1 cellular context compared by ENCODE assay signal in the genomic region with DNA sequence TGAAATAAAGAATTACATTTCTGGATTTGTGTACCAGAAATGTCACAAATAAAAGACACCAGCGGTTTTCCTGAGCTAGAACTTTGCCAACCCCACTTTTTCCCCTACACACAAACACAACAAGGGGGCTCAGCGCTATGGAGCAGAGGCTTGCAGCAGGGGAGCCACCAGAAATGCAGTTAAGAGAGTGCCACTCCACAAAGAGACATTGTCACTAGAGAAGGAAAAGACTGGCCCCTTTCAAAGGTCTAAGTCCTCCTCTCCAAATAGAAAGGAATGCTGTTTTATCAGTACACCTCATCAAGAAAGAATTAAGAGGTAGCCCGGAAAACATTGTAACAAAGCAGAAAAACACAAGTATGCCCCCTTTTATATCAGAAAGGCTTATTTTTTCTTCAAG.
TF ChIP-seq lines count a peak whose summit lies in the region.

No MANE protein-coding gene starts in this region.

TF ChIP-seq in GM23338, 12 proteins besides CTCF, POLR2A, EP300 and RAD21:
- TF ChIP-seq, protein P1, sequence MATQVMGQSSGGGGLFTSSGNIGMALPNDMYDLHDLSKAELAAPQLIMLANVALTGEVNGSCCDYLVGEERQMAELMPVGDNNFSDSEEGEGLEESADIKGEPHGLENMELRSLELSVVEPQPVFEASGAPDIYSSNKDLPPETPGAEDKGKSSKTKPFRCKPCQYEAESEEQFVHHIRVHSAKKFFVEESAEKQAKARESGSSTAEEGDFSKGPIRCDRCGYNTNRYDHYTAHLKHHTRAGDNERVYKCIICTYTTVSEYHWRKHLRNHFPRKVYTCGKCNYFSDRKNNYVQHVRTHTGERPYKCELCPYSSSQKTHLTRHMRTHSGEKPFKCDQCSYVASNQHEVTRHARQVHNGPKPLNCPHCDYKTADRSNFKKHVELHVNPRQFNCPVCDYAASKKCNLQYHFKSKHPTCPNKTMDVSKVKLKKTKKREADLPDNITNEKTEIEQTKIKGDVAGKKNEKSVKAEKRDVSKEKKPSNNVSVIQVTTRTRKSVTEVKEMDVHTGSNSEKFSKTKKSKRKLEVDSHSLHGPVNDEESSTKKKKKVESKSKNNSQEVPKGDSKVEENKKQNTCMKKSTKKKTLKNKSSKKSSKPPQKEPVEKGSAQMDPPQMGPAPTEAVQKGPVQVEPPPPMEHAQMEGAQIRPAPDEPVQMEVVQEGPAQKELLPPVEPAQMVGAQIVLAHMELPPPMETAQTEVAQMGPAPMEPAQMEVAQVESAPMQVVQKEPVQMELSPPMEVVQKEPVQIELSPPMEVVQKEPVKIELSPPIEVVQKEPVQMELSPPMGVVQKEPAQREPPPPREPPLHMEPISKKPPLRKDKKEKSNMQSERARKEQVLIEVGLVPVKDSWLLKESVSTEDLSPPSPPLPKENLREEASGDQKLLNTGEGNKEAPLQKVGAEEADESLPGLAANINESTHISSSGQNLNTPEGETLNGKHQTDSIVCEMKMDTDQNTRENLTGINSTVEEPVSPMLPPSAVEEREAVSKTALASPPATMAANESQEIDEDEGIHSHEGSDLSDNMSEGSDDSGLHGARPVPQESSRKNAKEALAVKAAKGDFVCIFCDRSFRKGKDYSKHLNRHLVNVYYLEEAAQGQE (IDR thresholded peaks at IDR 0.05; ENCODE audit: unreplicated experiment), result no peak
- no peak for TF ChIP-seq ZNF462 (CRISPR knock-in tag; IDR thresholded peaks at IDR 0.05)
- TF ChIP-seq EZH2phosphoT487 (IDR thresholded peaks at IDR 0.05; ENCODE audit: unreplicated experiment), result no peak
- TF ChIP-seq NANOG (IDR thresholded peaks at IDR 0.05; ENCODE audit: borderline replicate concordance), result no peak
- no peak for TF ChIP-seq EZH2 (IDR thresholded peaks at IDR 0.05; ENCODE audit: low read depth, unreplicated experiment)
